8 cellular contexts compared by ENCODE assay signal in genomic region chr1:235648407-235648907, GRCh38. TPM values are rescaled to one million over a fixed set of nuclear protein-coding genes. Genes with fewer than 3 reads are reported as not detected.
DNase-seq lines count a peak whose midpoint lies in the region; ATAC-seq and TF ChIP-seq lines count a peak whose summit lies in the region.

No MANE protein-coding gene starts in this region.

- peak overlapping the region; percentile 70 for H3K4me3 ChIP-seq in endodermal cell (ENCODE audit: low read length)

- peaks cover 2% of the 10 kb centered on the region for H3K4me1 ChIP-seq in endodermal cell (ENCODE audit: control insufficient read depth, insufficient read depth, low read length)

- H3K27me3 ChIP-seq in endodermal cell (ENCODE audit: control insufficient read depth, insufficient read depth, low read length, poor library complexity, severe bottlenecking): peaks cover 58% of the 10 kb centered on the region

- H3K36me3 ChIP-seq in endodermal cell (ENCODE audit: control insufficient read depth, insufficient read depth, low read length): no peaks in the 10 kb centered on the region

- no peak for DNase-seq in T-helper 2 cell treated with Interferon-gamma antibody and Interleukin-4, amounts not matched to agents 5 μg/mL and 100 μg/mL, for 36 hours (ENCODE audit: low spot score)
- DNase-seq in T-helper 2 cell (no peak), NCI-H748 (lab: John Stamatoyannopoulos, UW; ENCODE audit: unreplicated experiment) (peak; percentile 84), endodermal cell (peak; percentile 73), osteocyte (ENCODE audit: extremely low spot score, unreplicated experiment) (peak; percentile 77)

- H3K27ac ChIP-seq in endodermal cell (ENCODE audit: low read depth, low read length): no peak overlapping the region

- no peaks in the 10 kb centered on the region for H3K9me3 ChIP-seq in endodermal cell (ENCODE audit: control insufficient read depth, low read length)

- 5 to 8% methylated on average over 20 to 31 of the region's 31 CpGs for WGBS in endodermal cell (ENCODE audit: insufficient coverage in 1 of 2, insufficient read length in 1 of 2), 2 experiments

- ATAC-seq in GM21619 (IDR thresholded peaks at IDR 0.05; ENCODE audit: unreplicated experiment): no peak
- no peak for ATAC-seq in GM21717 (IDR thresholded peaks at IDR 0.05; ENCODE audit: unreplicated experiment)
- ATAC-seq in GM21515 (IDR thresholded peaks at IDR 0.05; ENCODE audit: unreplicated experiment): no peak

- peaks cover 10% of the 10 kb centered on the region for H3K4me1 Mint-ChIP-seq in T-helper 2 cell treated with Interferon-gamma antibody and Interleukin-4, amounts not matched to agents 5 μg/mL and 100 μg/mL, for 36 hours (ENCODE audit: low read depth)
- H3K4me1 Mint-ChIP-seq in endodermal cell (peaks cover 29% of the 10 kb centered on the region), osteocyte (ENCODE audit: unreplicated experiment) (peaks cover 18% of the 10 kb centered on the region)

- H3K9ac ChIP-seq in endodermal cell (ENCODE audit: extremely low read depth, low read length, poor library complexity, severe bottlenecking): no peak overlapping the region

- H3K27me3 Mint-ChIP-seq in T-helper 2 cell treated with Interferon-gamma antibody and Interleukin-4, amounts not matched to agents 5 μg/mL and 100 μg/mL, for 36 hours (ENCODE audit: low read depth): peaks cover 64% of the 10 kb centered on the region
- peaks cover 49% of the 10 kb centered on the region for H3K27me3 Mint-ChIP-seq in endodermal cell (ENCODE audit: insufficient read depth)
- peaks cover 50% of the 10 kb centered on the region for H3K27me3 Mint-ChIP-seq in osteocyte (ENCODE audit: unreplicated experiment)

- TF ChIP-seq CTCF in endodermal cell (conservative IDR thresholded peaks at IDR 0.05): no peak
- TF ChIP-seq CTCF in osteocyte (IDR thresholded peaks at IDR 0.05): no peak

- no peak overlapping the region for H3K27ac Mint-ChIP-seq in T-helper 2 cell treated with Interferon-gamma antibody and Interleukin-4, amounts not matched to agents 5 μg/mL and 100 μg/mL, for 36 hours
- H3K27ac Mint-ChIP-seq in endodermal cell: no peak overlapping the region
- H3K27ac Mint-ChIP-seq in osteocyte (ENCODE audit: unreplicated experiment): no peak overlapping the region

- no peaks in the 10 kb centered on the region for H3K9me3 Mint-ChIP-seq in T-helper 2 cell treated with Interferon-gamma antibody and Interleukin-4, amounts not matched to agents 5 μg/mL and 100 μg/mL, for 36 hours
- no peaks in the 10 kb centered on the region for H3K9me3 Mint-ChIP-seq in endodermal cell
- no peaks in the 10 kb centered on the region for H3K9me3 Mint-ChIP-seq in osteocyte (ENCODE audit: unreplicated experiment)

- H3K4me3 Mint-ChIP-seq in T-helper 2 cell treated with Interferon-gamma antibody and Interleukin-4, amounts not matched to agents 5 μg/mL and 100 μg/mL, for 36 hours: peak overlapping the region; percentile 83
- H3K4me3 Mint-ChIP-seq in endodermal cell: peak overlapping the region; percentile 60
- peak overlapping the region; percentile 86 for H3K4me3 Mint-ChIP-seq in osteocyte (ENCODE audit: unreplicated experiment)

- peaks cover 2% of the 10 kb centered on the region for H3K36me3 Mint-ChIP-seq in T-helper 2 cell treated with Interferon-gamma antibody and Interleukin-4, amounts not matched to agents 5 μg/mL and 100 μg/mL, for 36 hours (ENCODE audit: low read depth)
- H3K36me3 Mint-ChIP-seq in endodermal cell (ENCODE audit: low read depth) (no peaks in the 10 kb centered on the region), osteocyte (ENCODE audit: unreplicated experiment) (peaks cover 2% of the 10 kb centered on the region)

RNA-seq across cellular contexts. Expression of gene GNG4, which starts 1.1 kb away (rescaled TPM):
- total RNA-seq in endodermal cell (10 to 100 TPM; 13.5 to 14.2 TPM), osteocyte (0.34 and 0.83 TPM in 2 replicates)
- 23.3 TPM for polyA plus RNA-seq in endodermal cell (2013, experiment 1 of 2)
- 22.1 TPM for polyA plus RNA-seq in endodermal cell (2013, experiment 2 of 2)

Comparison
In these comparisons a context has a peak if more than half of its experiments do, and no peak if none do; other contexts are left out.
1. DNase-seq: peak in NCI-H748 (single experiment), endodermal cell (single experiment) and osteocyte (single experiment); none in T-helper 2 cell treated with Interferon-gamma antibody and Interleukin-4, amounts not matched to agents 5 μg/mL and 100 μg/mL, for 36 hours (single experiment) and T-helper 2 cell (0 of 5).
2. Peak in every context shown above with its lines, with median percentiles within 50 percentile points of each other: H3K4me3 Mint-ChIP-seq.